10 cellular contexts compared by ENCODE assay signal in the genomic region with DNA sequence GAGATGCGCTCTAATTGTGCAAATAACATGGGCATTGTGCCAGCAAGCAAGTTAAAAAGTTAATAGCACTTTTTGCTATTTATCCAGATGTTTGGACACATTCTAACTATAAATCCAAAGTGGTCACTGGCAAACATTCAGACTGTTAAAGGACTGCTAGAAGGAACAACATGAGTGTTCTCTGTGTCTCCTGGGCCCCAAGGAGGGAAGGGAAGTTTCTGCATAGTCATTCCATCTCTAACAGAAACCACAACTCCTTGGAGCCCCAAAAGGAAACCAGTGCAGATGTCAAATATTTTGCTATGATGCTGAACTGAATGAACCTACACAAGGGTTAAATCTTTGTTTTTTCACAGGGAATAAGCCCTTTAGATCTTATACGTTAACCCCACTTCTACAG.
DNase-seq lines count a peak whose midpoint lies in the region; ATAC-seq and TF ChIP-seq lines count a peak whose summit lies in the region.
"Had no signal": no experiment of that assay in that cellular context is flagged by ENCODE, and none has a peak within 500 bp of the region (broad histone marks: within the 10 kb centered on the region; RNA-seq: fewer than 3 reads in every experiment).

No MANE protein-coding gene starts in this region.

- no peak overlapping the region for H3K4me3 Mint-ChIP-seq in chondrocyte (ENCODE audit: unreplicated experiment)
- H3K4me3 Mint-ChIP-seq: activated CD4-positive, alpha-beta memory T cell treated with anti-CD3 and anti-CD28 coated beads for 36 hours had no signal

- TF ChIP-seq CTCF in Loucy (conservative IDR thresholded peaks at IDR 0.05; ENCODE audit: low read length), result no peak
- no peak for TF ChIP-seq CTCF in osteoblast (IDR thresholded peaks at IDR 0.05; ENCODE audit: extremely low read depth, low read depth, low read length)
- no peak for TF ChIP-seq CTCF in transverse colon (IDR thresholded peaks at IDR 0.05)
- TF ChIP-seq CTCF in chondrocyte (IDR thresholded peaks at IDR 0.05), result no peak
- TF ChIP-seq CTCF in gastrocnemius medialis (IDR thresholded peaks at IDR 0.05 in 4 of 5, conservative IDR thresholded peaks at IDR 0.05 in 1 of 5), result no peak

- no peaks in the 10 kb centered on the region for H3K4me1 Mint-ChIP-seq in chondrocyte (ENCODE audit: low read depth)

- peaks cover 6% of the 10 kb centered on the region for H3K27me3 Mint-ChIP-seq in chondrocyte (ENCODE audit: low read depth)

- no peaks in the 10 kb centered on the region for H3K79me2 ChIP-seq in Loucy (ENCODE audit: insufficient read depth, low read length)
- no peaks in the 10 kb centered on the region for H3K79me2 ChIP-seq in osteoblast (ENCODE audit: insufficient read depth, low read length)

- H3K27ac Mint-ChIP-seq in chondrocyte (ENCODE audit: unreplicated experiment), result no peak overlapping the region
- H3K27ac Mint-ChIP-seq: activated CD4-positive, alpha-beta memory T cell treated with anti-CD3 and anti-CD28 coated beads for 36 hours had no signal

- H3K9me3 ChIP-seq in Loucy (ENCODE audit: insufficient read depth, low read depth, low read length) (no peaks in the 10 kb centered on the region), osteoblast (ENCODE audit: low read depth, low read length) (no peaks in the 10 kb centered on the region), transverse colon (no peaks in the 10 kb centered on the region), aorta (ENCODE audit: control insufficient read depth, low read length) (no peaks in the 10 kb centered on the region), gastrocnemius medialis (no peaks in the 10 kb centered on the region)

- ATAC-seq in GM18861 (IDR thresholded peaks at IDR 0.05; ENCODE audit: unreplicated experiment), result peak; percentile 46
- peak; percentile 75 for ATAC-seq in HG02610 (IDR thresholded peaks at IDR 0.05; ENCODE audit: unreplicated experiment)
- ATAC-seq in aorta (ENCODE audit: low FRiP score), result no peak
- no peak for ATAC-seq in gastrocnemius medialis

- intact Hi-C loops in transverse colon (cut with DNase I; ENCODE audit: low total_unique reads), result no loop called here
- intact Hi-C loops in aorta (cut with DNase I), result no loop called here
- intact Hi-C loops in gastrocnemius medialis (cut with DNase I; ENCODE audit: low total_unique reads), result no loop called here

- H3K4me3 ChIP-seq in Loucy (ENCODE audit: low read length, poor library complexity, severe bottlenecking) (peak overlapping the region; percentile 12), osteoblast (ENCODE audit: insufficient read depth, low read length) (no peak overlapping the region), transverse colon (no peak overlapping the region), aorta (ENCODE audit: low read length in 2 of 2) (no peak overlapping the region), gastrocnemius medialis (no peak overlapping the region)

- DNase-seq in osteoblast (ENCODE audit: insufficient read length, low spot score, missing footprints), result peak; percentile 85
- DNase-seq in transverse colon, result no peak
- no peak for DNase-seq in aorta
- no peak for DNase-seq in chondrocyte (ENCODE audit: low spot score)
- DNase-seq in gastrocnemius medialis, result no peak
- DNase-seq: activated CD4-positive, alpha-beta memory T cell treated with anti-CD3 and anti-CD28 coated beads for 36 hours; NCI-H510A treated with DMSO at 0.1 percent for 48 hours had no signal

- in situ Hi-C loops in transverse colon (cut with MboI; ENCODE audit: low pct_ligation_motif_present in 1 of 4, low pct_unique_long_range_greater_than_20kb in 1 of 4, low sequenced_read_pairs in 3 of 4), result no loop called here
- in situ Hi-C loops in gastrocnemius medialis (cut with MboI; ENCODE audit: low sequenced_read_pairs in 4 of 4), result no loop called here

- H3K9me2 ChIP-seq in Loucy (replicated peaks; ENCODE audit: low read depth, low read length), result no peaks in the 10 kb centered on the region

- H3K4me1 ChIP-seq in Loucy (ENCODE audit: insufficient read depth, low read length, poor library complexity, severe bottlenecking) (peaks cover 39% of the 10 kb centered on the region), osteoblast (ENCODE audit: insufficient read depth, low read length) (no peaks in the 10 kb centered on the region), transverse colon (peaks cover 0 to 6% (median 2%) of the 10 kb centered on the region in 4 donors), aorta (ENCODE audit: control insufficient read depth in 1 of 2, insufficient read depth in 2 of 2, low read length in 2 of 2) (no peaks in the 10 kb centered on the region), gastrocnemius medialis (no peaks in the 10 kb centered on the region)

- 67 to 69% methylated on average over 1 to 2 of the region's 2 CpGs for WGBS in transverse colon (ENCODE audit: low coverage in 1 of 2), 2 donors
- WGBS in aorta, 2 donors, result 56% methylated on average over 2 of the region's 2 CpGs

- no peaks in the 10 kb centered on the region for H3F3A ChIP-seq in Loucy (ENCODE audit: low read depth)

- no peaks in the 10 kb centered on the region for H3K36me3 Mint-ChIP-seq in chondrocyte (ENCODE audit: low read depth)
- H3K36me3 Mint-ChIP-seq: activated CD4-positive, alpha-beta memory T cell treated with anti-CD3 and anti-CD28 coated beads for 36 hours had no signal

- no peak for TF ChIP-seq EP300 in transverse colon (IDR thresholded peaks at IDR 0.05; ENCODE audit: low read depth)

- H3K27ac ChIP-seq in osteoblast (ENCODE audit: low read depth, low read length) (no peak overlapping the region), transverse colon (no peak overlapping the region), aorta (ENCODE audit: low read depth in 1 of 2, low read length in 2 of 2) (no peak overlapping the region), gastrocnemius medialis (no peak overlapping the region)

- H3K36me3 ChIP-seq in Loucy (ENCODE audit: insufficient read depth, low read length), result no peaks in the 10 kb centered on the region
- no peaks in the 10 kb centered on the region for H3K36me3 ChIP-seq in osteoblast (ENCODE audit: insufficient read depth, low read length)
- no peaks in the 10 kb centered on the region for H3K36me3 ChIP-seq in transverse colon
- H3K36me3 ChIP-seq in aorta (ENCODE audit: control insufficient read depth in 1 of 2, insufficient read depth in 2 of 2, low read length in 1 of 2), result no peaks in the 10 kb centered on the region
- H3K36me3 ChIP-seq in gastrocnemius medialis, result no peaks in the 10 kb centered on the region

- peak overlapping the region; percentile 66 for H3K4me2 ChIP-seq in Loucy (ENCODE audit: low read depth, low read length, poor library complexity, severe bottlenecking)
- no peak overlapping the region for H3K4me2 ChIP-seq in osteoblast (ENCODE audit: insufficient read depth, low read length)

- no peaks in the 10 kb centered on the region for H3K9me3 Mint-ChIP-seq in chondrocyte (ENCODE audit: low read depth)
- H3K9me3 Mint-ChIP-seq: activated CD4-positive, alpha-beta memory T cell treated with anti-CD3 and anti-CD28 coated beads for 36 hours had no signal

- no peak overlapping the region for H2AFZ ChIP-seq in Loucy (ENCODE audit: low read length)
- H2AFZ ChIP-seq in osteoblast (ENCODE audit: low read length), result no peak overlapping the region

- H4K20me1 ChIP-seq in Loucy (ENCODE audit: insufficient read depth, low read length, poor library complexity, severe bottlenecking) (no peaks in the 10 kb centered on the region), osteoblast (ENCODE audit: insufficient read depth, low read length) (no peaks in the 10 kb centered on the region)

- no peak for TF ChIP-seq POLR2A in transverse colon (IDR thresholded peaks at IDR 0.05)
- no peak for TF ChIP-seq POLR2A in gastrocnemius medialis (IDR thresholded peaks at IDR 0.05)

- no peak overlapping the region for H3K9ac ChIP-seq in Loucy (ENCODE audit: low read depth, low read length, poor library complexity, severe bottlenecking)

- H3K27me3 ChIP-seq in Loucy (ENCODE audit: insufficient read depth, low read length, poor library complexity, severe bottlenecking) (no peaks in the 10 kb centered on the region), osteoblast (ENCODE audit: insufficient read depth, low read length) (no peaks in the 10 kb centered on the region), transverse colon (no peaks in the 10 kb centered on the region), aorta (ENCODE audit: control insufficient read depth in 1 of 2, insufficient read depth in 2 of 2, low read length in 1 of 2) (no peaks in the 10 kb centered on the region), gastrocnemius medialis (no peaks in the 10 kb centered on the region)

Comparison
In these comparisons a context has a peak if more than half of its experiments do, and no peak if none do; other contexts are left out.
1. ATAC-seq: peak in GM18861 (single experiment) and HG02610 (single experiment); none in aorta (single experiment) and gastrocnemius medialis (0 of 2).